In genomic region chr4:82373816-82374740, GRCh38 we compare ENCODE assay signal across 8 cellular contexts. TPM values are rescaled to one million over a fixed set of nuclear protein-coding genes. Genes with fewer than 3 reads are reported as not detected.
DNase-seq lines count a peak whose midpoint lies in the region; ATAC-seq lines count a peak whose summit lies in the region.

TSS of gene HNRNPD (minus strand) at chr4:82373991. CDS start at chr4:82373678, 313 bp downstream.

- peak; percentile 99 for DNase-seq in NCI-H69 (lab: John Stamatoyannopoulos, UW)
- DNase-seq in activated CD4-positive, alpha-beta T cell treated with anti-CD3 and anti-CD28 coated beads, Interleukin-2, amount 10 ng/mL, durations not matched to agents 7 days and 5 days, result peak; percentile 96
- DNase-seq in cortex of kidney (lab: John Stamatoyannopoulos, UW), result peak; percentile 97
- DNase-seq in left colon, result peak; percentile 97 to 99
- DNase-seq in stimulated activated CD4-positive, alpha-beta T cell treated with anti-CD3 and anti-CD28 coated beads, Interleukin-1b, Interleukin-23, amount 100 ng/mL, for 48 hours, result peak; percentile 97

- CTCF ChIA-PET in activated CD4-positive, alpha-beta T cell treated with anti-CD3 and anti-CD28 coated beads, Interleukin-2, amount 10 ng/mL, durations not matched to agents 7 days and 5 days (lab: Charles Lee), result interaction anchor here (0.6 to 1.5 kb wide), 5 partner anchors 9 to 697 kb away, joined by 3 to 12 read pairs (median 3); no protein-coding TSS in a partner anchor

- H3K9me3 Mint-ChIP-seq in activated CD4-positive, alpha-beta T cell treated with anti-CD3 and anti-CD28 coated beads, Interleukin-2, amount 10 ng/mL, durations not matched to agents 7 days and 5 days, result peaks cover 6% of the 10 kb centered on the region

- H3K36me3 Mint-ChIP-seq in activated CD4-positive, alpha-beta T cell treated with anti-CD3 and anti-CD28 coated beads, Interleukin-2, amount 10 ng/mL, durations not matched to agents 7 days and 5 days (ENCODE audit: low read depth), result peaks cover 64% of the 10 kb centered on the region

- H4K20me1 ChIP-seq in BLaER1, result peaks cover 46% of the 10 kb centered on the region

- H3K9me3 ChIP-seq in BLaER1, result no peaks in the 10 kb centered on the region

- intact Hi-C loops in left colon (cut with DNase I, micrococcal nuclease), result loop anchor here (10.0 kb wide), 2 partner anchors 51 to 1081 kb away; partner anchors contain the start of genes HELQ (in 1 of the 2) and MRPS18C (in 1 of the 2)

- peak within 1 kb of the TSS; percentile 97 for H3K4me3 ChIP-seq in BLaER1

- H3K27ac Mint-ChIP-seq in activated CD4-positive, alpha-beta T cell treated with anti-CD3 and anti-CD28 coated beads, Interleukin-2, amount 10 ng/mL, durations not matched to agents 7 days and 5 days, result peak within 1 kb of the TSS; percentile 97

- H3K4me1 ChIP-seq in BLaER1, result peaks cover 34% of the 10 kb centered on the region

- peak within 1 kb of the TSS; percentile 97 for H3K4me3 Mint-ChIP-seq in activated CD4-positive, alpha-beta T cell treated with anti-CD3 and anti-CD28 coated beads, Interleukin-2, amount 10 ng/mL, durations not matched to agents 7 days and 5 days

- ATAC-seq in GM19328 (IDR thresholded peaks at IDR 0.05; ENCODE audit: unreplicated experiment) (peak; percentile 95), HG03520 (IDR thresholded peaks at IDR 0.05; ENCODE audit: unreplicated experiment) (peak; percentile 92), left colon (peak; percentile 83)

- peak within 1 kb of the TSS; percentile 100 for H3K27ac ChIP-seq in BLaER1

- H3K4me2 ChIP-seq in BLaER1, result peak within 1 kb of the TSS; percentile 86

- POLR2A ChIA-PET in activated CD4-positive, alpha-beta T cell treated with anti-CD3 and anti-CD28 coated beads, Interleukin-2, amount 10 ng/mL, durations not matched to agents 7 days and 5 days (lab: Charles Lee), result interaction anchor here (0.6 to 1.1 kb wide), 2 partner anchors 53 to 55 kb away, joined by 3 to 14 read pairs; no protein-coding TSS in a partner anchor

- no peaks in the 10 kb centered on the region for H3K27me3 Mint-ChIP-seq in activated CD4-positive, alpha-beta T cell treated with anti-CD3 and anti-CD28 coated beads, Interleukin-2, amount 10 ng/mL, durations not matched to agents 7 days and 5 days

- H3K27me3 ChIP-seq in BLaER1, result no peaks in the 10 kb centered on the region

- H3K4me1 Mint-ChIP-seq in activated CD4-positive, alpha-beta T cell treated with anti-CD3 and anti-CD28 coated beads, Interleukin-2, amount 10 ng/mL, durations not matched to agents 7 days and 5 days, result peaks cover 41% of the 10 kb centered on the region

- H3K36me3 ChIP-seq in BLaER1, result peaks cover 21% of the 10 kb centered on the region; the same call in 1 of the 2 replicates

- H3K9ac ChIP-seq in BLaER1, result peak within 1 kb of the TSS; percentile 100

RNA-seq across cellular contexts. Expression of gene HNRNPD, which starts in this region (rescaled TPM):
- 100 to 1,000 TPM; 368 to 430 TPM for total RNA-seq in activated CD4-positive, alpha-beta T cell treated with anti-CD3 and anti-CD28 coated beads, Interleukin-2, amount 10 ng/mL, durations not matched to agents 7 days and 5 days
- total RNA-seq in left colon, result 100 to 1,000 TPM; 108 to 151 TPM

Comparison
In these comparisons a context has a peak if more than half of its experiments do, and no peak if none do; other contexts are left out.
1. Peak in every context shown above with its lines: DNase-seq, ATAC-seq, H3K4me3 ChIP-seq and H3K27ac ChIP-seq.